In genomic region chr10:102796407-102797176, GRCh38 we compare ENCODE assay signal across 8 cellular contexts. TPM values are rescaled to one million over a fixed set of nuclear protein-coding genes. Genes with fewer than 3 reads are reported as not detected.
DNase-seq lines count a peak whose midpoint lies in the region; ATAC-seq lines count a peak whose summit lies in the region.

No MANE protein-coding gene starts in this region.

- no peak overlapping the region for H3K4me3 ChIP-seq in MG63
- H3K4me3 ChIP-seq in rectal smooth muscle tissue (ENCODE audit: low read length) = no peak overlapping the region

- DNase-seq in CMK (ENCODE audit: low read depth) = peak; percentile 56
- peak; percentile 65 for DNase-seq in MG63
- peak; percentile 13 for DNase-seq in activated T-cell treated with anti-CD3 and anti-CD28 coated beads for 4 hours
- peak; percentile 93 for DNase-seq in foreskin melanocyte
- DNase-seq in NCI-H128 (lab: John Stamatoyannopoulos, UW; ENCODE audit: unreplicated experiment) = no peak
- DNase-seq in NCI-H526 (lab: John Stamatoyannopoulos, UW) = no peak

- H3K27me3 ChIP-seq in MG63 (no peaks in the 10 kb centered on the region), rectal smooth muscle tissue (ENCODE audit: control insufficient read depth, insufficient read depth, low read length) (no peaks in the 10 kb centered on the region)

- peak overlapping the region; percentile 71 for H3K27ac ChIP-seq in rectal smooth muscle tissue (ENCODE audit: low read depth, low read length)

- H3K9ac ChIP-seq in rectal smooth muscle tissue (ENCODE audit: low read length) = no peak overlapping the region

- no peaks in the 10 kb centered on the region for H3K9me3 ChIP-seq in MG63

- ATAC-seq in GM21576 (IDR thresholded peaks at IDR 0.05; ENCODE audit: unreplicated experiment) = peak; percentile 98

- H3K36me3 ChIP-seq in MG63 (peaks cover 4% of the 10 kb centered on the region), rectal smooth muscle tissue (ENCODE audit: control insufficient read depth, insufficient read depth, low read length) (peaks cover 10% of the 10 kb centered on the region)

- H3K4me1 ChIP-seq in rectal smooth muscle tissue (ENCODE audit: control insufficient read depth, insufficient read depth, low read length) = peaks cover 56% of the 10 kb centered on the region

RNA-seq across cellular contexts. Expression of gene CYP17A1, which starts 40.6 kb away (rescaled TPM):
- total RNA-seq in MG63 (2014; rRNA removed; shearing (Covaris generic); ENCODE audit: low replicate concordance) = not detected in 2 replicates

RNA-seq across cellular contexts. Expression of gene WBP1L, which starts 52.8 kb away (rescaled TPM):
- 8.3 and 10.9 TPM in 2 replicates for total RNA-seq in MG63 (2014; rRNA removed; shearing (Covaris generic); ENCODE audit: low replicate concordance)

RNA-seq across cellular contexts. Expression of gene BORCS7, which starts 57.5 kb away (rescaled TPM):
- total RNA-seq in MG63 (2014; rRNA removed; shearing (Covaris generic); ENCODE audit: low replicate concordance) = 26.3 and 43.9 TPM in 2 replicates

Comparison
In these comparisons a context has a peak if more than half of its experiments do, and no peak if none do; other contexts are left out.
1. DNase-seq: peak in CMK (single experiment), MG63 (single experiment), activated T-cell treated with anti-CD3 and anti-CD28 coated beads for 4 hours (single experiment) and foreskin melanocyte (single experiment); none in NCI-H128 (single experiment) and NCI-H526 (0 of 2).